ENCODE assay signal across 20 cellular contexts in genomic region chr10:44577533-44577932, GRCh38.
DNase-seq lines count a peak whose midpoint lies in the region; ATAC-seq and TF ChIP-seq lines count a peak whose summit lies in the region.
"Had no signal": no experiment of that assay in that cellular context is flagged by ENCODE, and none has a peak within 500 bp of the region (broad histone marks: within the 10 kb centered on the region; RNA-seq: fewer than 3 reads in every experiment).

No MANE protein-coding gene starts in this region.

- POLR2A ChIA-PET in PC-3 (lab: Charles Lee; ENCODE audit: unreplicated experiment), result interaction anchor here (0.7 kb wide), 1 partner anchor 73 kb away, joined by 4 read pairs; no protein-coding TSS in a partner anchor

- no peak overlapping the region for H2BK15ac ChIP-seq in mesenchymal stem cell (ENCODE audit: low read depth, poor library complexity, severe bottlenecking)

- H3K9me2 ChIP-seq in PC-3 (replicated peaks; ENCODE audit: low read length), result no peaks in the 10 kb centered on the region

- H3K79me1 ChIP-seq in mesenchymal stem cell (replicated peaks; ENCODE audit: low read length, poor library complexity, severe bottlenecking), result no peaks in the 10 kb centered on the region

- H4K20me1 ChIP-seq in mammary epithelial cell (ENCODE audit: insufficient read depth, low read length), result no peaks in the 10 kb centered on the region
- no peaks in the 10 kb centered on the region for H4K20me1 ChIP-seq in PC-3 (ENCODE audit: low read length)

- H3K4ac ChIP-seq in mesenchymal stem cell (ENCODE audit: low read depth in 1 of 2, low read length in 2 of 2), result no peak overlapping the region

- H3K14ac ChIP-seq in mesenchymal stem cell (ENCODE audit: low read length in 2 of 2), result no peak overlapping the region

- H2BK5ac ChIP-seq in mesenchymal stem cell (ENCODE audit: low read depth, low read length, poor library complexity, severe bottlenecking), result no peak overlapping the region

- 83% methylated on average over 3 of the region's 3 CpGs for WGBS in mammary epithelial cell (ENCODE audit: low coverage, missing lambda C conversion rate)
- 87% methylated on average over 3 of the region's 3 CpGs for WGBS in mesenchymal stem cell

- no peak overlapping the region for H3K4me3 ChIP-seq in breast epithelium
- H3K4me3 ChIP-seq in mammary epithelial cell (replicated peaks in 1 of 3; ENCODE audit: insufficient read depth in 1 of 3, low read depth in 2 of 3, low read length in 3 of 3), result no peak overlapping the region
- no peak overlapping the region for H3K4me3 ChIP-seq in PC-3 (ENCODE audit: low read length)
- peak overlapping the region in 1 of 2 experiments; percentile 35 for H3K4me3 ChIP-seq in mesenchymal stem cell (ENCODE audit: insufficient read depth in 1 of 2, low read depth in 1 of 2, low read length in 2 of 2)
- H3K4me3 ChIP-seq in subcutaneous abdominal adipose tissue (ENCODE audit: low read depth in 1 of 5, low read length in 5 of 5), result no peak overlapping the region
- H3K4me3 ChIP-seq: GM23248, K562 had no signal

- CTCF ChIA-PET in mammary epithelial cell (lab: Charles Lee; ENCODE audit: low non-redundant PET) (no interaction called here), PC-3 (lab: Charles Lee) (no interaction called here)

- in situ Hi-C loops in mammary epithelial cell (cut with MboI; ENCODE audit: low sequenced_read_pairs in 2 of 2), result no loop called here

- intact Hi-C loops in breast epithelium (cut with DNase I; ENCODE audit: low total_unique reads), result no loop called here
- intact Hi-C loops in mammary epithelial cell (cut with micrococcal nuclease), result no loop called here
- intact Hi-C loops in PC-3 (cut with micrococcal nuclease), result no loop called here

- no peaks in the 10 kb centered on the region for H3K27me3 ChIP-seq in breast epithelium
- H3K27me3 ChIP-seq in mammary epithelial cell (ENCODE audit: insufficient read depth, low read length), result no peaks in the 10 kb centered on the region
- no peaks in the 10 kb centered on the region for H3K27me3 ChIP-seq in PC-3 (ENCODE audit: low read length)
- H3K27me3 ChIP-seq in mesenchymal stem cell (ENCODE audit: control insufficient read depth in 1 of 2, insufficient read depth in 1 of 2, low read length in 2 of 2), result no peaks in the 10 kb centered on the region
- no peaks in the 10 kb centered on the region for H3K27me3 ChIP-seq in subcutaneous abdominal adipose tissue (ENCODE audit: control insufficient read depth in 5 of 5, insufficient read depth in 4 of 5, low read length in 5 of 5)

- no peaks in the 10 kb centered on the region for H3F3A ChIP-seq in PC-3 (ENCODE audit: low read length, unreplicated experiment)

- no peaks in the 10 kb centered on the region for H3K9me3 ChIP-seq in breast epithelium
- peaks cover 14% of the 10 kb centered on the region for H3K9me3 ChIP-seq in mammary epithelial cell (replicated peaks; ENCODE audit: insufficient read depth, low read length)
- no peaks in the 10 kb centered on the region for H3K9me3 ChIP-seq in PC-3 (ENCODE audit: low read length)
- H3K9me3 ChIP-seq in mesenchymal stem cell (ENCODE audit: control insufficient read depth, low read length), result no peaks in the 10 kb centered on the region
- no peaks in the 10 kb centered on the region for H3K9me3 ChIP-seq in subcutaneous abdominal adipose tissue (ENCODE audit: control insufficient read depth in 5 of 5, low read length in 5 of 5)

- no peak overlapping the region for H2BK120ac ChIP-seq in mesenchymal stem cell (ENCODE audit: low read depth, low read length)

- H2AK5ac ChIP-seq in mesenchymal stem cell (ENCODE audit: low read length, severe bottlenecking), result no peak overlapping the region

- peak overlapping the region; percentile 70 to 74 for H3K27ac ChIP-seq in breast epithelium
- H3K27ac ChIP-seq in mammary epithelial cell (ENCODE audit: insufficient read depth, low read depth, low read length), result no peak overlapping the region
- peak overlapping the region; percentile 47 for H3K27ac ChIP-seq in PC-3 (ENCODE audit: low read length)
- H3K27ac ChIP-seq in mesenchymal stem cell (ENCODE audit: low read length, poor library complexity, severe bottlenecking), result no peak overlapping the region
- peak overlapping the region; percentile 84 for H3K27ac ChIP-seq in subcutaneous abdominal adipose tissue (ENCODE audit: low read depth, low read length)
- H3K27ac ChIP-seq: GM23248 had no signal

- dilution Hi-C loops in mammary epithelial cell (cut with HindIII; ENCODE audit: low sequenced_read_pairs), result no loop called here

- no peak for ATAC-seq in PC-3
- ATAC-seq in HG02763 (IDR thresholded peaks at IDR 0.05; ENCODE audit: unreplicated experiment), result no peak
- ATAC-seq: HCT116, K562 had no signal

- no peak overlapping the region for H3K23ac ChIP-seq in mesenchymal stem cell (ENCODE audit: low read length in 2 of 2)

- no peak overlapping the region for H4K8ac ChIP-seq in mesenchymal stem cell (ENCODE audit: low read length)

- H3K4me2 ChIP-seq in mammary epithelial cell (ENCODE audit: insufficient read depth, low read depth, low read length) (no peak overlapping the region), PC-3 (ENCODE audit: low read length) (peak overlapping the region; percentile 42), mesenchymal stem cell (ENCODE audit: low read length, poor library complexity, severe bottlenecking) (no peak overlapping the region)

- H3K79me2 ChIP-seq in mammary epithelial cell (ENCODE audit: insufficient read depth, low read length), result no peaks in the 10 kb centered on the region
- H3K79me2 ChIP-seq in PC-3 (ENCODE audit: low read length), result no peaks in the 10 kb centered on the region

- BruUV-seq in mammary epithelial cell (replicated peaks; lab: Mats Ljungman, UMichigan) (no TSS peak), PC-3 (replicated peaks; lab: Mats Ljungman, UMichigan) (no TSS peak)

- H3K4me1 ChIP-seq in breast epithelium (no peaks in the 10 kb centered on the region), mammary epithelial cell (ENCODE audit: insufficient read depth, low read length) (no peaks in the 10 kb centered on the region), PC-3 (ENCODE audit: insufficient read depth, low read length) (peaks cover 17% of the 10 kb centered on the region), mesenchymal stem cell (ENCODE audit: control insufficient read depth, insufficient read depth, low read depth, low read length) (peaks cover 2% of the 10 kb centered on the region), subcutaneous abdominal adipose tissue (ENCODE audit: control insufficient read depth in 5 of 5, insufficient read depth in 5 of 5, low read length in 5 of 5) (peaks cover 0 to 11% (median 3%) of the 10 kb centered on the region in 5 donors)

- no peak overlapping the region for H4K91ac ChIP-seq in mesenchymal stem cell (ENCODE audit: low read length)

- no peak overlapping the region for H2BK12ac ChIP-seq in mesenchymal stem cell (ENCODE audit: low read length in 2 of 2)

- H3K9ac ChIP-seq in mammary epithelial cell (ENCODE audit: insufficient read depth, low read length), result no peak overlapping the region
- no peak overlapping the region for H3K9ac ChIP-seq in PC-3 (ENCODE audit: low read length)
- H3K9ac ChIP-seq in mesenchymal stem cell (ENCODE audit: low read length), result peak overlapping the region; percentile 93
- no peak overlapping the region for H3K9ac ChIP-seq in subcutaneous abdominal adipose tissue (ENCODE audit: low read length in 5 of 5)
- H3K9ac ChIP-seq: GM23248 had no signal

- no peak overlapping the region for H2AFZ ChIP-seq in mammary epithelial cell (ENCODE audit: low read depth, low read length)
- H2AFZ ChIP-seq in PC-3 (ENCODE audit: low read length), result no peak overlapping the region
- H2AFZ ChIP-seq in mesenchymal stem cell (ENCODE audit: low read depth, low read length), result no peak overlapping the region
- H2AFZ ChIP-seq: GM23248 had no signal

- no peak for TF ChIP-seq POLR2A in breast epithelium (IDR thresholded peaks at IDR 0.05)

- DNase-seq in breast epithelium (ENCODE audit: low spot score in 2 of 2) (no peak), mammary epithelial cell (no peak), PC-3 (no peak), mesenchymal stem cell (no peak), COLO829 (ENCODE audit: low spot score) (no peak), NCI-H2029 (lab: John Stamatoyannopoulos, UW) (no peak)
- DNase-seq: 8988T, DMS153, GDM1, GM23248, NCI-H1105, NCI-H1694 treated with DMSO at 0.1 percent for 48 hours, NCI-H2107, NCI-H226, NCI-H524, NCI-H82 had no signal

- H3K36me3 ChIP-seq in breast epithelium (no peaks in the 10 kb centered on the region), mammary epithelial cell (ENCODE audit: insufficient read depth, low read length) (no peaks in the 10 kb centered on the region), PC-3 (ENCODE audit: low read depth, low read length) (no peaks in the 10 kb centered on the region), mesenchymal stem cell (ENCODE audit: control insufficient read depth in 1 of 2, insufficient read depth in 2 of 2, low read depth in 1 of 2, low read length in 2 of 2) (no peaks in the 10 kb centered on the region), subcutaneous abdominal adipose tissue (ENCODE audit: control insufficient read depth in 5 of 5, insufficient read depth in 5 of 5, low read length in 5 of 5) (no peaks in the 10 kb centered on the region)

- H3K18ac ChIP-seq in mesenchymal stem cell (ENCODE audit: low read depth in 1 of 2, low read length in 2 of 2), result no peak overlapping the region

- TF ChIP-seq CTCF in breast epithelium (IDR thresholded peaks at IDR 0.05), result no peak
- no peak for TF ChIP-seq CTCF in mammary epithelial cell (conservative IDR thresholded peaks at IDR 0.05 in 1 of 2, IDR thresholded peaks at IDR 0.05 in 1 of 2; ENCODE audit: extremely low read depth in 1 of 2, insufficient read depth in 1 of 2, low read depth in 1 of 2, low read length in 2 of 2)
- TF ChIP-seq CTCF in PC-3 (conservative IDR thresholded peaks at IDR 0.05; ENCODE audit: low read depth, low read length), result no peak

Comparison
In these comparisons a context has a peak if more than half of its experiments do, and no peak if none do; other contexts are left out.
1. H3K27ac ChIP-seq: peak in breast epithelium (2 of 2), PC-3 (single experiment) and subcutaneous abdominal adipose tissue (single experiment); none in mammary epithelial cell (single experiment) and mesenchymal stem cell (single experiment).